8 cellular contexts compared by ENCODE assay signal in the genomic region with DNA sequence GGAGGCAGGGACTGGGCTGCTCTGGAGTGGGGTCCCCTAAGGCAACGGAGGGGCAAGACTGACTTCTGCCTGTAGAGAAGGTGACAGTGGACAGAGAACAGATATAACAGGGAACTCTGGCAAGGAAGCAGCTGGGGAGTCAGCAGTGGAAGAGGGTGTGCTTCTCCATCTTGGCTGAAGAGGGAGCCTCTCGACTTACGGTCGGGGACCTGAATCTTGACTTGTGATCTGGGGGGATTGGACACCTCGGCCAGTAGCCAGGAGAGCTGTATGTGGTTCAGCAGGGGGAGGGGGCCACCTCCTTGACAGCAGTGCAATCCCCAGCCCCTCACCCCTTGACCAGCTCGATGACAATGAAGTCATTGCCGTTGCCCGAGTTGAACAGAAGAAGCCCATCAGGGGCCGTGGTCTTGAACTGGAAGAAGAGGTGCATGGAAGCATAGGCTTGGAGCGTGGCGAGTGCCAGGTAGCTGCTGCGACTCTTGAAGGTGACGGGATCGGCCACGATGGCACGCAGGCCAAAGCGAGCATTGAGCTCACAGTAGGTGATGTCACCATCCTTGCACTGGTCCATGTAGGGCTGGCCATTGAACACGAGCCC.
DNase-seq lines count a peak whose midpoint lies in the region; ATAC-seq and TF ChIP-seq lines count a peak whose summit lies in the region.

No MANE protein-coding gene starts in this region.

- H3K4me3 ChIP-seq in heart right ventricle (no peak overlapping the region), upper lobe of right lung (no peak overlapping the region), vagina (no peak overlapping the region)

- H3K4me1 Mint-ChIP-seq in natural killer cell, result peaks cover 0 to 6% of the 10 kb centered on the region in 2 donors

- H3K4me3 Mint-ChIP-seq in natural killer cell, result no peak overlapping the region

- no peaks in the 10 kb centered on the region for H3K9me3 Mint-ChIP-seq in natural killer cell

- peaks cover 0 to 12% of the 10 kb centered on the region in 2 donors for H3K27me3 Mint-ChIP-seq in natural killer cell (ENCODE audit: low read depth in 2 of 2)

- no peak for DNase-seq in heart right ventricle
- no peak for DNase-seq in Right ventricle myocardium inferior (ENCODE audit: missing footprints)
- peak; percentile 42 for DNase-seq in OCI-M1 (lab: John Stamatoyannopoulos, UW)
- peak; percentile 46 for DNase-seq in germinal center (ENCODE audit: low spot score)
- DNase-seq in upper lobe of right lung, result no peak
- DNase-seq in LoVo (ENCODE audit: low spot score), result no peak
- no peak for DNase-seq in vagina (ENCODE audit: extremely low spot score in 2 of 2)
- DNase-seq in natural killer cell, result no peak

- no peaks in the 10 kb centered on the region for H3K36me3 ChIP-seq in heart right ventricle
- no peaks in the 10 kb centered on the region for H3K36me3 ChIP-seq in upper lobe of right lung
- H3K36me3 ChIP-seq in vagina, result no peaks in the 10 kb centered on the region

- H3K27ac Mint-ChIP-seq in natural killer cell, result no peak overlapping the region

- 63 to 65% methylated on average over 18 of the region's 18 CpGs for WGBS in heart right ventricle, 2 donors

- peaks cover 0 to 17% (median 4%) of the 10 kb centered on the region in 7 donors for H3K27me3 ChIP-seq in heart right ventricle
- H3K27me3 ChIP-seq in upper lobe of right lung, result no peaks in the 10 kb centered on the region
- no peaks in the 10 kb centered on the region for H3K27me3 ChIP-seq in vagina

- no peak for TF ChIP-seq POLR2A in vagina (IDR thresholded peaks at IDR 0.05)

- H3K27ac ChIP-seq in heart right ventricle (no peak overlapping the region), upper lobe of right lung (no peak overlapping the region), vagina (no peak overlapping the region)

- TF ChIP-seq CTCF in heart right ventricle (IDR thresholded peaks at IDR 0.05) (peak in 8 of 9 donors; percentile 5 to 56 (median 40)), upper lobe of right lung (IDR thresholded peaks at IDR 0.05) (peak; percentile 38), vagina (IDR thresholded peaks at IDR 0.05) (no peak), natural killer cell (IDR thresholded peaks at IDR 0.05) (no peak)

- H3K9me3 ChIP-seq in heart right ventricle, result no peaks in the 10 kb centered on the region
- H3K9me3 ChIP-seq in upper lobe of right lung, result no peaks in the 10 kb centered on the region
- no peaks in the 10 kb centered on the region for H3K9me3 ChIP-seq in vagina

- intact Hi-C loops in heart right ventricle (cut with DNase I), result loop anchor here in 3 of 10 donors (1.0 to 10.0 kb wide), 4 partner anchors 98 to 296 kb away; partner anchors contain the start of gene RPS6KA4 (in 1 of the 3)
- intact Hi-C loops in Right ventricle myocardium inferior (cut with DNase I), result no loop called here
- intact Hi-C loops in upper lobe of right lung (cut with DNase I), result no loop called here
- intact Hi-C loops in vagina (cut with DNase I), result no loop called here
- intact Hi-C loops in natural killer cell (cut with micrococcal nuclease), result loop anchor here (5.0 kb wide), 2 partner anchors 99 to 449 kb away; no protein-coding TSS in a partner anchor

- peaks cover 0 to 30% (median 5%) of the 10 kb centered on the region in 9 donors for H3K4me1 ChIP-seq in heart right ventricle
- H3K4me1 ChIP-seq in upper lobe of right lung, result peaks cover 5% of the 10 kb centered on the region
- H3K4me1 ChIP-seq in vagina, result peaks cover 10% of the 10 kb centered on the region

- peak in 1 of 8 donors; percentile 8 for ATAC-seq in heart right ventricle
- no peak for ATAC-seq in Right ventricle myocardium inferior
- peak; percentile 5 for ATAC-seq in upper lobe of right lung
- ATAC-seq in natural killer cell, result no peak

- no peaks in the 10 kb centered on the region for H3K36me3 Mint-ChIP-seq in natural killer cell

Comparison
In these comparisons a context has a peak if more than half of its experiments do, and no peak if none do; other contexts are left out.
1. DNase-seq: peak in OCI-M1 (single experiment) and germinal center (single experiment); none in heart right ventricle (0 of 2), Right ventricle myocardium inferior (single experiment), upper lobe of right lung (single experiment), LoVo (single experiment), vagina (0 of 2) and natural killer cell (single experiment).
2. CTCF ChIP-seq: peak in heart right ventricle (8 of 9) and upper lobe of right lung (single experiment); none in vagina (0 of 3) and natural killer cell (single experiment).